In the genomic region with DNA sequence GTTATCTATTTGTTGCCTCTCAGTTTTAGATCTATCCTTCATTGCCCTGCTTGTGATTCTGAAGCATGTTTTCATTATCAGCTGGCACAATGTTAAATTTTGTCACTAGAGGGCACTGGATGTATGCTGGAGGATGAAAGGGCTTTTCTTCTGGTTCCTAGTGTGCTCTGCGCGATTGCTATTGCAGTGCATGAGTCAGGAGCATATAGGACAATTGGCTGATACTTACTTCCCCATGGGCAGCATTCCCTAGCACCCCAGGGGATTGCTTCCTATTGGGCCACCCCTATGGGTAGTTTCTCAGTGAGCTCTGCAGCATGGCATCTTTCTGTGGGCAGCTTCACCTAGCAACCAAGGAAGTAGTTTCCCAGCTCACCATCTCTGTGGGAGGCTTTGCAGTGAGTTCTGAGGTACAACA, we compare ENCODE assay signal across 8 cellular contexts.
DNase-seq lines count a peak whose midpoint lies in the region; ATAC-seq and TF ChIP-seq lines count a peak whose summit lies in the region.

No MANE protein-coding gene starts in this region.

- no peaks in the 10 kb centered on the region for H3K36me3 ChIP-seq in tibial artery

- no peak overlapping the region for H3K4me3 ChIP-seq in tibial artery

- no peaks in the 10 kb centered on the region for H3K4me1 ChIP-seq in tibial artery

- H3K27me3 ChIP-seq in tibial artery: no peaks in the 10 kb centered on the region

- no peaks in the 10 kb centered on the region for H3K9me3 ChIP-seq in tibial artery

- peak; percentile 78 for ATAC-seq in HG03439 (IDR thresholded peaks at IDR 0.05; ENCODE audit: unreplicated experiment)

- DNase-seq in NCI-H345 (lab: John Stamatoyannopoulos, UW): peak; percentile 42
- no peak for DNase-seq in NCI-H345 treated with DMSO at 0.1 percent for 48 hours (lab: John Stamatoyannopoulos, UW; ENCODE audit: unreplicated experiment)
- peak; percentile 36 for DNase-seq in GM20000 (ENCODE audit: low spot score)
- DNase-seq in NCI-H524 treated with DMSO at 0.1 percent for 48 hours (lab: John Stamatoyannopoulos, UW): peak; percentile 31
- DNase-seq in astrocyte of the hippocampus (ENCODE audit: low read depth, low spot score): peak; percentile 66
- DNase-seq in iris pigment epithelial cell (ENCODE audit: low read depth): peak; percentile 64
- no peak for DNase-seq in tibial artery

- intact Hi-C loops in tibial artery (cut with DNase I; ENCODE audit: low total_unique reads): loop anchor here (10.0 kb wide), 1 partner anchor 1012 kb away; a partner anchor contains a TSS

- TF ChIP-seq CTCF in GM20000 (IDR thresholded peaks at IDR 0.05; ENCODE audit: extremely low read depth, missing control alignments) (peak; percentile 30), tibial artery (IDR thresholded peaks at IDR 0.05) (peak; percentile 60 to 61)

- H3K27ac ChIP-seq in tibial artery: no peak overlapping the region

Comparison
In these comparisons a context has a peak if more than half of its experiments do, and no peak if none do; other contexts are left out.
1. DNase-seq: peak in NCI-H345 (single experiment), GM20000 (single experiment), NCI-H524 treated with DMSO at 0.1 percent for 48 hours (single experiment), astrocyte of the hippocampus (single experiment) and iris pigment epithelial cell (single experiment); none in NCI-H345 treated with DMSO at 0.1 percent for 48 hours (single experiment) and tibial artery (0 of 2).